1 cellular context compared by ENCODE assay signal in the genomic region with DNA sequence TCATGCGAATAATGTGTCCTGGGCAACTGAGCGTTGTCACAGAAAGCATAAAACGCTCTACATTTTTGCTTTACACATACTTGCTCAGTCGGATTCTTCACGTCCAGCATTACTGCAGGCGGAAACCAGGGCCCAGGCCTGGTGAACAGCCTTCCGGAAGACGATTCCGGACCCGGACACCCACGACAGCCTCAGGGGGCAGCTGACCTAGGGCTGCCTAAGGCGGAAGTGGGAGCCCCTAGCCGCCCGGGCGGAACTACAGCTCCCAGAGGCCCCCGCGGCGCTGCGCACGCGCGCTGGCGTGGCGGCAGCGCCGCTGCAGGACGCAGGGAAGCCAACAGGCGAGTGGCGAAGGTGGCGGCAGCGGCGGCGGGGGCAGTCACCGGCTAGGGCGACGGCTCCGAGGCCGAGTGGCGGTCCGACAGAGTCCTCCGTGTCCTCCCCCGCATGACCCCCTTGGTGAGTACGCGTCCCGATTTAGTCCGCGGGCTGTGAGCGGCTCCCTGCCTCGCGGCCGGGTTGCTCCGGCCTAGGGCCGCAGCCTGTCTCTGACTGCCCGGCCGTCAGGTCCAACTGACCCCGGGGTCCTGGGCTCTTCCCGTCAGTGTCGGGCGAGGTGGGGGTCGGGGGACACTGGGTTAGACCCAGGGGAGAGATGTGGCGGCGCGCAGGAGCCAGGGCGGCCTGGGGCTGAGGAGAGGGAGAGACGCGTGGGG.
TF ChIP-seq lines count a peak whose summit lies in the region.

GAPVD1 (plus strand) TSS at position 326 of the 716 bp plus-strand sequence. CDS start 37,096 bp downstream, outside the sequence.

TF ChIP-seq in WTC11, 78 proteins besides CTCF, POLR2A, EP300 and RAD21 (continued from another document and continues in another):
- TF ChIP-seq AR (CRISPR knock-in tag; IDR thresholded peaks at IDR 0.05) (no peak), ZNF423 (CRISPR knock-in tag; IDR thresholded peaks at IDR 0.05) (no peak), ZBTB43 (CRISPR knock-in tag; IDR thresholded peaks at IDR 0.05) (peak; percentile 59; the same call in 1 of the 2 replicates), HMGA2 (CRISPR knock-in tag; IDR thresholded peaks at IDR 0.05) (no peak), ESRRA (CRISPR knock-in tag; IDR thresholded peaks at IDR 0.05; ENCODE audit: borderline replicate concordance) (peak; percentile 63; the same call in 1 of the 2 replicates), ZNF671 (CRISPR knock-in tag; IDR thresholded peaks at IDR 0.05) (no peak), TEAD4 (CRISPR knock-in tag; IDR thresholded peaks at IDR 0.05) (no peak), GRHL2 (CRISPR knock-in tag; IDR thresholded peaks at IDR 0.05; ENCODE audit: insufficient replicate concordance, severe bottlenecking) (no peak), PREB (CRISPR knock-in tag; IDR thresholded peaks at IDR 0.05; ENCODE audit: borderline replicate concordance) (no peak), GABPB1 (CRISPR knock-in tag; IDR thresholded peaks at IDR 0.05) (peak; percentile 66), ZNF121 (CRISPR knock-in tag; IDR thresholded peaks at IDR 0.05) (no peak), NR2C2 (CRISPR knock-in tag; IDR thresholded peaks at IDR 0.05) (no peak), OVOL2 (CRISPR knock-in tag; IDR thresholded peaks at IDR 0.05; ENCODE audit: borderline replicate concordance) (no peak), ZSCAN18 (CRISPR knock-in tag; IDR thresholded peaks at IDR 0.05) (no peak), RORB (CRISPR knock-in tag; IDR thresholded peaks at IDR 0.05) (no peak), TEAD1 (CRISPR knock-in tag; IDR thresholded peaks at IDR 0.05) (no peak), ZNF281 (CRISPR knock-in tag; IDR thresholded peaks at IDR 0.05) (peak; percentile 20; the same call in 1 of the 2 replicates), ATF1 (CRISPR knock-in tag; IDR thresholded peaks at IDR 0.05) (no peak), SP1 (CRISPR knock-in tag; conservative IDR thresholded peaks at IDR 0.05) (peak; percentile 50; the same call in 1 of the 2 replicates), NFYB (CRISPR knock-in tag; conservative IDR thresholded peaks at IDR 0.05; ENCODE audit: low read depth) (0 out of 2 replicates have a peak, but pooled peaks have one; percentile 11)
- TF ChIP-seq, protein P1, sequence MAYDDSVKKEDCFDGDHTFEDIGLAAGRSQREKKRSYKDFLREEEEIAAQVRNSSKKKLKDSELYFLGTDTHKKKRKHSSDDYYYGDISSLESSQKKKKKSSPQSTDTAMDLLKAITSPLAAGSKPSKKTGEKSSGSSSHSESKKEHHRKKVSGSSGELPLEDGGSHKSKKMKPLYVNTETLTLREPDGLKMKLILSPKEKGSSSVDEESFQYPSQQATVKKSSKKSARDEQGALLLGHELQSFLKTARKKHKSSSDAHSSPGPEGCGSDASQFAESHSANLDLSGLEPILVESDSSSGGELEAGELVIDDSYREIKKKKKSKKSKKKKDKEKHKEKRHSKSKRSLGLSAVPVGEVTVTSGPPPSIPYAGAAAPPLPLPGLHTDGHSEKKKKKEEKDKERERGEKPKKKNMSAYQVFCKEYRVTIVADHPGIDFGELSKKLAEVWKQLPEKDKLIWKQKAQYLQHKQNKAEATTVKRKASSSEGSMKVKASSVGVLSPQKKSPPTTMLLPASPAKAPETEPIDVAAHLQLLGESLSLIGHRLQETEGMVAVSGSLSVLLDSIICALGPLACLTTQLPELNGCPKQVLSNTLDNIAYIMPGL (CRISPR knock-in tag; IDR thresholded peaks at IDR 0.05), result 0 out of 2 replicates have a peak, but pooled peaks have one; percentile 65
- TF ChIP-seq, protein P2, sequence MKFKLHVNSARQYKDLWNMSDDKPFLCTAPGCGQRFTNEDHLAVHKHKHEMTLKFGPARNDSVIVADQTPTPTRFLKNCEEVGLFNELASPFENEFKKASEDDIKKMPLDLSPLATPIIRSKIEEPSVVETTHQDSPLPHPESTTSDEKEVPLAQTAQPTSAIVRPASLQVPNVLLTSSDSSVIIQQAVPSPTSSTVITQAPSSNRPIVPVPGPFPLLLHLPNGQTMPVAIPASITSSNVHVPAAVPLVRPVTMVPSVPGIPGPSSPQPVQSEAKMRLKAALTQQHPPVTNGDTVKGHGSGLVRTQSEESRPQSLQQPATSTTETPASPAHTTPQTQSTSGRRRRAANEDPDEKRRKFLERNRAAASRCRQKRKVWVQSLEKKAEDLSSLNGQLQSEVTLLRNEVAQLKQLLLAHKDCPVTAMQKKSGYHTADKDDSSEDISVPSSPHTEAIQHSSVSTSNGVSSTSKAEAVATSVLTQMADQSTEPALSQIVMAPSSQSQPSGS (CRISPR knock-in tag; IDR thresholded peaks at IDR 0.05; ENCODE audit: borderline replicate concordance, low read depth), result no peak
- TF ChIP-seq, protein P3, sequence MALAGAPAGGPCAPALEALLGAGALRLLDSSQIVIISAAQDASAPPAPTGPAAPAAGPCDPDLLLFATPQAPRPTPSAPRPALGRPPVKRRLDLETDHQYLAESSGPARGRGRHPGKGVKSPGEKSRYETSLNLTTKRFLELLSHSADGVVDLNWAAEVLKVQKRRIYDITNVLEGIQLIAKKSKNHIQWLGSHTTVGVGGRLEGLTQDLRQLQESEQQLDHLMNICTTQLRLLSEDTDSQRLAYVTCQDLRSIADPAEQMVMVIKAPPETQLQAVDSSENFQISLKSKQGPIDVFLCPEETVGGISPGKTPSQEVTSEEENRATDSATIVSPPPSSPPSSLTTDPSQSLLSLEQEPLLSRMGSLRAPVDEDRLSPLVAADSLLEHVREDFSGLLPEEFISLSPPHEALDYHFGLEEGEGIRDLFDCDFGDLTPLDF (CRISPR knock-in tag; IDR thresholded peaks at IDR 0.05), result no peak
- TF ChIP-seq, protein P4, sequence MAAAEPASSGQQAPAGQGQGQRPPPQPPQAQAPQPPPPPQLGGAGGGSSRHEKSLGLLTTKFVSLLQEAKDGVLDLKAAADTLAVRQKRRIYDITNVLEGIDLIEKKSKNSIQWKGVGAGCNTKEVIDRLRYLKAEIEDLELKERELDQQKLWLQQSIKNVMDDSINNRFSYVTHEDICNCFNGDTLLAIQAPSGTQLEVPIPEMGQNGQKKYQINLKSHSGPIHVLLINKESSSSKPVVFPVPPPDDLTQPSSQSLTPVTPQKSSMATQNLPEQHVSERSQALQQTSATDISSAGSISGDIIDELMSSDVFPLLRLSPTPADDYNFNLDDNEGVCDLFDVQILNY (CRISPR knock-in tag; IDR thresholded peaks at IDR 0.05), result peak; percentile 16; the same call in 1 of the 2 replicates
- TF ChIP-seq, protein P5, sequence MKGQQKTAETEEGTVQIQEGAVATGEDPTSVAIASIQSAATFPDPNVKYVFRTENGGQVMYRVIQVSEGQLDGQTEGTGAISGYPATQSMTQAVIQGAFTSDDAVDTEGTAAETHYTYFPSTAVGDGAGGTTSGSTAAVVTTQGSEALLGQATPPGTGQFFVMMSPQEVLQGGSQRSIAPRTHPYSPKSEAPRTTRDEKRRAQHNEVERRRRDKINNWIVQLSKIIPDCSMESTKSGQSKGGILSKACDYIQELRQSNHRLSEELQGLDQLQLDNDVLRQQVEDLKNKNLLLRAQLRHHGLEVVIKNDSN (CRISPR knock-in tag; IDR thresholded peaks at IDR 0.05), result peak; percentile 79
- TF ChIP-seq, protein P6, sequence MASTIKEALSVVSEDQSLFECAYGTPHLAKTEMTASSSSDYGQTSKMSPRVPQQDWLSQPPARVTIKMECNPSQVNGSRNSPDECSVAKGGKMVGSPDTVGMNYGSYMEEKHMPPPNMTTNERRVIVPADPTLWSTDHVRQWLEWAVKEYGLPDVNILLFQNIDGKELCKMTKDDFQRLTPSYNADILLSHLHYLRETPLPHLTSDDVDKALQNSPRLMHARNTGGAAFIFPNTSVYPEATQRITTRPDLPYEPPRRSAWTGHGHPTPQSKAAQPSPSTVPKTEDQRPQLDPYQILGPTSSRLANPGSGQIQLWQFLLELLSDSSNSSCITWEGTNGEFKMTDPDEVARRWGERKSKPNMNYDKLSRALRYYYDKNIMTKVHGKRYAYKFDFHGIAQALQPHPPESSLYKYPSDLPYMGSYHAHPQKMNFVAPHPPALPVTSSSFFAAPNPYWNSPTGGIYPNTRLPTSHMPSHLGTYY (CRISPR knock-in tag; IDR thresholded peaks at IDR 0.05), result no peak
- TF ChIP-seq, protein P7, sequence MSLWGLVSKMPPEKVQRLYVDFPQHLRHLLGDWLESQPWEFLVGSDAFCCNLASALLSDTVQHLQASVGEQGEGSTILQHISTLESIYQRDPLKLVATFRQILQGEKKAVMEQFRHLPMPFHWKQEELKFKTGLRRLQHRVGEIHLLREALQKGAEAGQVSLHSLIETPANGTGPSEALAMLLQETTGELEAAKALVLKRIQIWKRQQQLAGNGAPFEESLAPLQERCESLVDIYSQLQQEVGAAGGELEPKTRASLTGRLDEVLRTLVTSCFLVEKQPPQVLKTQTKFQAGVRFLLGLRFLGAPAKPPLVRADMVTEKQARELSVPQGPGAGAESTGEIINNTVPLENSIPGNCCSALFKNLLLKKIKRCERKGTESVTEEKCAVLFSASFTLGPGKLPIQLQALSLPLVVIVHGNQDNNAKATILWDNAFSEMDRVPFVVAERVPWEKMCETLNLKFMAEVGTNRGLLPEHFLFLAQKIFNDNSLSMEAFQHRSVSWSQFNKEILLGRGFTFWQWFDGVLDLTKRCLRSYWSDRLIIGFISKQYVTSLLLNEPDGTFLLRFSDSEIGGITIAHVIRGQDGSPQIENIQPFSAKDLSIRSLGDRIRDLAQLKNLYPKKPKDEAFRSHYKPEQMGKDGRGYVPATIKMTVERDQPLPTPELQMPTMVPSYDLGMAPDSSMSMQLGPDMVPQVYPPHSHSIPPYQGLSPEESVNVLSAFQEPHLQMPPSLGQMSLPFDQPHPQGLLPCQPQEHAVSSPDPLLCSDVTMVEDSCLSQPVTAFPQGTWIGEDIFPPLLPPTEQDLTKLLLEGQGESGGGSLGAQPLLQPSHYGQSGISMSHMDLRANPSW (CRISPR knock-in tag; conservative IDR thresholded peaks at IDR 0.05; ENCODE audit: low read depth), result no peak
